Comparison of ENCODE assay signal across 19 cellular contexts in the genomic region with DNA sequence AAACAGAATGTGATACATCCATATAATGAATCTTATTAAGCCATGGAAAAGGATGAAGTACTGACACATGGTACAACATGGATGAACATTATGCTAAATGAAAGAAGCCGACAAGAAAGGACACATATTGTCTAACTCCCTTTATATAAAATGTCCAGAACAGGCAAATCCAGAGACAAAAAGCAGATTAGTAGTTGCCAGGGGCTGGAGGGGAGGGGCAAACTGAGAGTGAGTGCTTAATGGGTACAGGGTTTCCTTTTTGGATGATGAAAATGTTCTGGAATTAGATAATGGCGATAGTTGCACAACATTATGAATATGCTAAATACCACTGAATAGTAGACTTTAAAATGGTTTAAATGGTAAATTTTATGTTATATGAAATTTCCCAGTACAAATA. TPM values are rescaled to one million over a fixed set of nuclear protein-coding genes. Genes with fewer than 3 reads are reported as not detected.
"Had no signal": no experiment of that assay in that cellular context is flagged by ENCODE, and none has a peak within 500 bp of the region (broad histone marks: within the 10 kb centered on the region; RNA-seq: fewer than 3 reads in every experiment).

No MANE protein-coding gene starts in this region.

- H3K4me3 Mint-ChIP-seq: activated CD8-positive, alpha-beta T cell treated with anti-CD3 and anti-CD28 coated beads, Interleukin-2, amount 10 ng/mL, durations not matched to agents 7 days and 5 days; activated naive CD4-positive, alpha-beta T cell treated with anti-CD3 and anti-CD28 coated beads, Interleukin-2, amount 50 U/mL, for 24 hours; central memory CD8-positive, alpha-beta T cell; T-helper 17 cell; WTC11 had no signal

- H3K36me3 ChIP-seq: ascending aorta had no signal

- H3K27me3 ChIP-seq: ascending aorta had no signal

- H3K4me3 ChIP-seq: ascending aorta had no signal

- H3K27ac ChIP-seq: ascending aorta had no signal

- H3K9me3 ChIP-seq: ascending aorta had no signal

- H3K9me3 Mint-ChIP-seq: activated naive CD4-positive, alpha-beta T cell treated with anti-CD3 and anti-CD28 coated beads, Interleukin-2, amount 50 U/mL, for 24 hours; brain; central memory CD8-positive, alpha-beta T cell; WTC11 had no signal

- H3K27ac Mint-ChIP-seq: activated CD8-positive, alpha-beta T cell treated with anti-CD3 and anti-CD28 coated beads, Interleukin-2, amount 10 ng/mL, durations not matched to agents 7 days and 5 days; activated naive CD4-positive, alpha-beta T cell treated with anti-CD3 and anti-CD28 coated beads, Interleukin-2, amount 50 U/mL, for 24 hours; T-helper 17 cell; WTC11 had no signal

- H3K4me1 Mint-ChIP-seq: activated naive CD4-positive, alpha-beta T cell treated with anti-CD3 and anti-CD28 coated beads, Interleukin-2, amount 50 U/mL, for 24 hours; central memory CD8-positive, alpha-beta T cell; T-helper 17 cell; WTC11 had no signal

- H3K27me3 Mint-ChIP-seq: activated naive CD4-positive, alpha-beta T cell treated with anti-CD3 and anti-CD28 coated beads, Interleukin-2, amount 50 U/mL, for 24 hours; brain; central memory CD8-positive, alpha-beta T cell; T-helper 17 cell had no signal

- H3K4me1 ChIP-seq: ascending aorta had no signal

- ATAC-seq: activated CD8-positive, alpha-beta T cell treated with anti-CD3 and anti-CD28 coated beads, Interleukin-2, amount 10 ng/mL, durations not matched to agents 7 days and 5 days; T-helper 17 cell; WTC11 had no signal

- H3K36me3 Mint-ChIP-seq: activated naive CD4-positive, alpha-beta T cell treated with anti-CD3 and anti-CD28 coated beads, Interleukin-2, amount 50 U/mL, for 24 hours; brain; WTC11 had no signal

- DNase-seq: activated CD4-positive, alpha-beta T cell treated with anti-CD3 and anti-CD28 coated beads for 48 hours; activated CD4-positive, alpha-beta T cell treated with anti-CD3 and anti-CD28 coated beads, Interleukin-2, amount 50 U/mL, for 4 hours; activated CD4-positive, CD25-positive, alpha-beta regulatory T cell treated with anti-CD3 and anti-CD28 coated beads, Interleukin-2, amount 50 U/mL, for 72 hours; activated CD8-positive, alpha-beta memory T cell treated with anti-CD3 and anti-CD28 coated beads, Interleukin-2, amount 50 U/mL, for 48 hours; activated CD8-positive, alpha-beta T cell treated with anti-CD3 and anti-CD28 coated beads, Interleukin-2, amount 10 ng/mL, durations not matched to agents 7 days and 5 days; activated T-cell treated with anti-CD3 and anti-CD28 coated beads, Interleukin-2, amount 50 U/mL, for 1 hour; amniotic stem cell; NCI-H1930; NCI-H526; SIG-M5; T-helper 17 cell; T-helper 9 cell had no signal

RNA-seq across cellular contexts. Expression of a gene that starts 17.4 kb away (rescaled TPM):
- total RNA-seq: activated CD8-positive, alpha-beta T cell treated with anti-CD3 and anti-CD28 coated beads, Interleukin-2, amount 10 ng/mL, durations not matched to agents 7 days and 5 days; OCI-LY7; RPMI7951; T-helper 17 cell; WTC11 had no signal
